In genomic region chr12:58313091-58313855, GRCh38 we compare ENCODE assay signal across 18 cellular contexts.
DNase-seq lines count a peak whose midpoint lies in the region; ATAC-seq, FAIRE-seq and TF ChIP-seq lines count a peak whose summit lies in the region.
"Had no signal": no experiment of that assay in that cellular context is flagged by ENCODE, and none has a peak within 500 bp of the region (broad histone marks: within the 10 kb centered on the region; RNA-seq: fewer than 3 reads in every experiment).

No MANE protein-coding gene starts in this region.

- peak overlapping the region; percentile 34 for H3K27ac ChIP-seq in endothelial cell of umbilical vein (ENCODE audit: insufficient read depth, low read depth, low read length)
- H3K27ac ChIP-seq: BLaER1 treated with 17β-estradiol and CSF1 and Interleukin-3, amounts not matched to agents 10 nM and 100 nM had no signal

- no peak overlapping the region for H3K27ac Mint-ChIP-seq in activated CD8-positive, alpha-beta T cell treated with anti-CD3 and anti-CD28 coated beads for 36 hours
- H3K27ac Mint-ChIP-seq: mesothelial cell of epicardium; stimulated activated effector memory CD8-positive, alpha-beta T cell treated with anti-CD3 and anti-CD28 coated beads, Interleukin-12 subunit alpha, Interleukin-12 subunit beta, amount 100 ng/mL, for 72 hours had no signal

- no peaks in the 10 kb centered on the region for H3K36me3 Mint-ChIP-seq in activated CD8-positive, alpha-beta T cell treated with anti-CD3 and anti-CD28 coated beads for 36 hours (ENCODE audit: low read depth)
- H3K36me3 Mint-ChIP-seq: mesothelial cell of epicardium; stimulated activated effector memory CD8-positive, alpha-beta T cell treated with anti-CD3 and anti-CD28 coated beads, Interleukin-12 subunit alpha, Interleukin-12 subunit beta, amount 100 ng/mL, for 72 hours had no signal

- no peaks in the 10 kb centered on the region for H3K27me3 ChIP-seq in endothelial cell of umbilical vein (ENCODE audit: control insufficient read depth in 2 of 2, insufficient read depth in 2 of 2, low read length in 2 of 2)
- H3K27me3 ChIP-seq: BLaER1 treated with 17β-estradiol and CSF1 and Interleukin-3, amounts not matched to agents 10 nM and 100 nM had no signal

- H3K27me3 Mint-ChIP-seq in activated CD8-positive, alpha-beta T cell treated with anti-CD3 and anti-CD28 coated beads for 36 hours: no peaks in the 10 kb centered on the region

- peak; percentile 30 for DNase-seq in AG08396 (ENCODE audit: low spot score)
- peak; percentile 86 for DNase-seq in NCI-H226
- DNase-seq in endothelial cell of umbilical vein (ENCODE audit: low read depth, low spot score): peak; percentile 64
- DNase-seq in myocyte (ENCODE audit: low read depth): peak; percentile 31
- no peak for DNase-seq in inferior parietal cortex (ENCODE audit: extremely low spot score)
- no peak for DNase-seq in activated CD8-positive, alpha-beta T cell treated with anti-CD3 and anti-CD28 coated beads for 36 hours
- DNase-seq: activated T-cell treated with anti-CD3 and anti-CD28 coated beads, Interleukin-2, amount 50 U/mL, for 1 hour; anterior cingulate cortex; Karpas-422; NCI-H2081; stimulated activated CD4-positive, alpha-beta T cell treated with anti-CD3 and anti-CD28 coated beads, Interleukin-2, amount 100 ng/mL, for 48 hours; SW 1271 had no signal

- no peak for TF ChIP-seq POLR2A in endothelial cell of umbilical vein (IDR thresholded peaks at IDR 0.05; ENCODE audit: low read depth, low read length)

- H3K36me3 ChIP-seq in endothelial cell of umbilical vein (ENCODE audit: control insufficient read depth in 2 of 2, extremely low read depth in 1 of 2, insufficient read depth in 2 of 2, low read length in 2 of 2): no peaks in the 10 kb centered on the region

- H3K9me3 ChIP-seq in endothelial cell of umbilical vein (replicated peaks; ENCODE audit: control insufficient read depth, insufficient read depth, low read length): no peaks in the 10 kb centered on the region

- no peaks in the 10 kb centered on the region for H3K9me3 Mint-ChIP-seq in activated CD8-positive, alpha-beta T cell treated with anti-CD3 and anti-CD28 coated beads for 36 hours

- POLR2A ChIA-PET in endothelial cell of umbilical vein (lab: Charles Lee): no interaction called here
- POLR2A ChIA-PET in activated CD8-positive, alpha-beta T cell treated with anti-CD3 and anti-CD28 coated beads for 36 hours (lab: Charles Lee): no interaction called here

- no peak overlapping the region for H3K4me3 ChIP-seq in endothelial cell of umbilical vein (replicated peaks in 1 of 3; ENCODE audit: insufficient read depth in 1 of 3, low read depth in 1 of 3, low read length in 3 of 3)
- H3K4me3 ChIP-seq: BLaER1 treated with 17β-estradiol and CSF1 and Interleukin-3, amounts not matched to agents 10 nM and 100 nM had no signal

- no peak overlapping the region for H2AFZ ChIP-seq in endothelial cell of umbilical vein (ENCODE audit: low read depth, low read length)

- BruUV-seq in endothelial cell of umbilical vein (replicated peaks; lab: Mats Ljungman, UMichigan): no TSS peak

- H3K9me1 ChIP-seq in endothelial cell of umbilical vein (replicated peaks; ENCODE audit: control insufficient read depth, extremely low read depth, insufficient read depth, low read length): no peaks in the 10 kb centered on the region

- TF ChIP-seq CTCF in endothelial cell of umbilical vein (IDR thresholded peaks at IDR 0.05; ENCODE audit: extremely low read depth in 1 of 2, insufficient read depth in 1 of 2, low read depth in 1 of 2, low read length in 2 of 2): no peak
- TF ChIP-seq CTCF in activated CD8-positive, alpha-beta T cell treated with anti-CD3 and anti-CD28 coated beads for 36 hours (IDR thresholded peaks at IDR 0.05): no peak

- H3K4me3 Mint-ChIP-seq in activated CD8-positive, alpha-beta T cell treated with anti-CD3 and anti-CD28 coated beads for 36 hours: no peak overlapping the region
- H3K4me3 Mint-ChIP-seq: mesothelial cell of epicardium; stimulated activated effector memory CD8-positive, alpha-beta T cell treated with anti-CD3 and anti-CD28 coated beads, Interleukin-12 subunit alpha, Interleukin-12 subunit beta, amount 100 ng/mL, for 72 hours had no signal

- no peaks in the 10 kb centered on the region for H4K20me1 ChIP-seq in endothelial cell of umbilical vein (replicated peaks; ENCODE audit: control insufficient read depth, extremely low read depth, insufficient read depth, low read length)
- H4K20me1 ChIP-seq: BLaER1 treated with 17β-estradiol and CSF1 and Interleukin-3, amounts not matched to agents 10 nM and 100 nM had no signal

- dilution Hi-C loops in endothelial cell of umbilical vein (cut with MboI; ENCODE audit: extremely low pct_ligation_motif_present, low sequenced_read_pairs): no loop called here

- ATAC-seq in HG03460 (IDR thresholded peaks at IDR 0.05; ENCODE audit: unreplicated experiment): no peak
- ATAC-seq in GM18867 (IDR thresholded peaks at IDR 0.05; ENCODE audit: unreplicated experiment): no peak
- ATAC-seq in activated CD8-positive, alpha-beta T cell treated with anti-CD3 and anti-CD28 coated beads for 36 hours: no peak
- ATAC-seq: activated CD4-positive, CD25-positive, alpha-beta regulatory T cell treated with anti-CD3 and anti-CD28 coated beads, Interleukin-2, amount 50 U/mL, for 24 hours; stimulated activated effector memory CD8-positive, alpha-beta T cell treated with anti-CD3 and anti-CD28 coated beads, Interleukin-12 subunit alpha, Interleukin-12 subunit beta, amount 100 ng/mL, for 72 hours had no signal

- peaks cover 47% of the 10 kb centered on the region for H3K4me1 ChIP-seq in endothelial cell of umbilical vein (ENCODE audit: control insufficient read depth, extremely low read depth, insufficient read depth, low read length)

- peak overlapping the region; percentile 19 for H3K4me2 ChIP-seq in endothelial cell of umbilical vein (ENCODE audit: insufficient read depth, low read length)
- H3K4me2 ChIP-seq: BLaER1 treated with 17β-estradiol and CSF1 and Interleukin-3, amounts not matched to agents 10 nM and 100 nM had no signal

- H3K79me2 ChIP-seq in endothelial cell of umbilical vein (ENCODE audit: control insufficient read depth, insufficient read depth, low read length): no peaks in the 10 kb centered on the region

- H3K9ac ChIP-seq in endothelial cell of umbilical vein (replicated peaks; ENCODE audit: extremely low read depth, insufficient read depth, low read length): no peak overlapping the region
- H3K9ac ChIP-seq: BLaER1 treated with 17β-estradiol and CSF1 and Interleukin-3, amounts not matched to agents 10 nM and 100 nM had no signal

- intact Hi-C loops in endothelial cell of umbilical vein (cut with micrococcal nuclease): no loop called here
- intact Hi-C loops in activated CD8-positive, alpha-beta T cell treated with anti-CD3 and anti-CD28 coated beads for 36 hours (cut with micrococcal nuclease): no loop called here

- CTCF ChIA-PET in endothelial cell of umbilical vein (lab: Charles Lee): interaction anchor here (1.5 kb wide), 1 partner anchor 24 kb away, joined by 3 read pairs; no protein-coding TSS in a partner anchor
- CTCF ChIA-PET in activated CD8-positive, alpha-beta T cell treated with anti-CD3 and anti-CD28 coated beads for 36 hours (lab: Charles Lee): no interaction called here

- peak; percentile 87 for FAIRE-seq in endothelial cell of umbilical vein (lab: Jason Lieb, UNC)

- H3K4me1 Mint-ChIP-seq in activated CD8-positive, alpha-beta T cell treated with anti-CD3 and anti-CD28 coated beads for 36 hours (ENCODE audit: low read depth): no peaks in the 10 kb centered on the region
- H3K4me1 Mint-ChIP-seq: mesothelial cell of epicardium; stimulated activated effector memory CD8-positive, alpha-beta T cell treated with anti-CD3 and anti-CD28 coated beads, Interleukin-12 subunit alpha, Interleukin-12 subunit beta, amount 100 ng/mL, for 72 hours had no signal

TF ChIP-seq in endothelial cell of umbilical vein, 7 proteins besides CTCF, POLR2A, EP300 and RAD21:
- TF ChIP-seq MYC (IDR thresholded peaks at IDR 0.05; ENCODE audit: low read depth, low read length) (no peak), FOS (IDR thresholded peaks at IDR 0.05; ENCODE audit: borderline replicate concordance, insufficient read depth, low read length) (peak; percentile 63), EZH2 (IDR thresholded peaks at IDR 0.05; ENCODE audit: borderline replicate concordance, low read depth, low read length, severe bottlenecking) (no peak), MAX (IDR thresholded peaks at IDR 0.05; ENCODE audit: insufficient read depth, insufficient read length) (no peak), JUN (IDR thresholded peaks at IDR 0.05; ENCODE audit: borderline replicate concordance, insufficient read depth, insufficient read length, low read depth) (peak; percentile 37), POLR2AphosphoS5 (IDR thresholded peaks at IDR 0.05; ENCODE audit: insufficient read depth, low read depth, low read length) (no peak), GATA2 (IDR thresholded peaks at IDR 0.05; ENCODE audit: insufficient read depth, insufficient read length, low read depth, low read length) (no peak)
TF ChIP-seq in endothelial cell of umbilical vein: peak in this region for 2.

Comparison
In these comparisons a context has a peak if more than half of its experiments do, and no peak if none do; other contexts are left out.
1. DNase-seq: peak in AG08396 (single experiment), NCI-H226 (single experiment), endothelial cell of umbilical vein (single experiment) and myocyte (single experiment); none in inferior parietal cortex (single experiment) and activated CD8-positive, alpha-beta T cell treated with anti-CD3 and anti-CD28 coated beads for 36 hours (single experiment).